8 cellular contexts compared by ENCODE assay signal in genomic region chr14:49893309-49894213, GRCh38. TPM values are rescaled to one million over a fixed set of nuclear protein-coding genes. Genes with fewer than 3 reads are reported as not detected.
DNase-seq lines count a peak whose midpoint lies in the region; ATAC-seq and TF ChIP-seq lines count a peak whose summit lies in the region.

No MANE protein-coding gene starts in this region.

- H3K36me3 Mint-ChIP-seq in CD14-positive monocyte: peaks cover 38% of the 10 kb centered on the region in 2 donors
- peaks cover 25 to 36% (median 28%) of the 10 kb centered on the region in 3 donors for H3K36me3 Mint-ChIP-seq in immature natural killer cell

- H3K4me3 Mint-ChIP-seq in CD14-positive monocyte: peak overlapping the region; percentile 93 to 97
- H3K4me3 Mint-ChIP-seq in immature natural killer cell: peak overlapping the region; percentile 93 to 100 (median 95)

- peak; percentile 59 for DNase-seq in CD14-positive monocyte (ENCODE audit: low spot score)
- peak; percentile 43 to 83 (median 78) for DNase-seq in T-helper 2 cell
- DNase-seq in astrocyte of the spinal cord (ENCODE audit: low read depth, low spot score): no peak
- DNase-seq in immature natural killer cell: peak; percentile 84 to 89 (median 88)
- peak; percentile 32 to 53 for DNase-seq in stimulated activated CD4-positive, alpha-beta T cell treated with anti-CD3 and anti-CD28 coated beads, Interleukin-1b, Interleukin-23, amount 100 ng/mL, for 1 hour (ENCODE audit: low read depth in 2 of 2)
- DNase-seq in G401 (ENCODE audit: low spot score): no peak

- H3K9me3 Mint-ChIP-seq in CD14-positive monocyte: no peaks in the 10 kb centered on the region
- H3K9me3 Mint-ChIP-seq in immature natural killer cell: no peaks in the 10 kb centered on the region

- H3K27ac Mint-ChIP-seq in CD14-positive monocyte (peak overlapping the region; percentile 95 to 100 (median 99)), immature natural killer cell (peak overlapping the region; percentile 99 to 100 (median 100))

- in situ Hi-C loops in astrocyte of the spinal cord (cut with HindIII; ENCODE audit: low sequenced_read_pairs): no loop called here
- in situ Hi-C loops in G401 (cut with HindIII; ENCODE audit: low sequenced_read_pairs): no loop called here

- intact Hi-C loops in CD14-positive monocyte (cut with micrococcal nuclease): loop anchor here (2.0 to 10.0 kb wide), 4 partner anchors 31 to 211 kb away; no protein-coding TSS in a partner anchor

- H3K4me1 Mint-ChIP-seq in CD14-positive monocyte: peaks cover 25% of the 10 kb centered on the region
- H3K4me1 Mint-ChIP-seq in immature natural killer cell: peaks cover 51 to 58% of the 10 kb centered on the region in 2 donors

- TF ChIP-seq CTCF in CD14-positive monocyte (IDR thresholded peaks at IDR 0.05) (no peak), astrocyte of the spinal cord (IDR thresholded peaks at IDR 0.05; ENCODE audit: low read depth, low read length) (no peak)

- peak; percentile 48 for ATAC-seq in GM19395 (IDR thresholded peaks at IDR 0.05; ENCODE audit: unreplicated experiment)
- peak; percentile 16 for ATAC-seq in HG03469 (IDR thresholded peaks at IDR 0.05; ENCODE audit: unreplicated experiment)

- peaks cover 0 to 8% (median 0%) of the 10 kb centered on the region in 3 donors for H3K27me3 Mint-ChIP-seq in CD14-positive monocyte (ENCODE audit: low read depth in 3 of 3)
- H3K27me3 Mint-ChIP-seq in immature natural killer cell (ENCODE audit: low read depth in 3 of 3): peaks cover 17 to 33% (median 19%) of the 10 kb centered on the region in 3 donors

- peak overlapping the region; percentile 90 for H3K4me3 ChIP-seq in astrocyte of the spinal cord (ENCODE audit: low read depth, low read length)

RNA-seq across cellular contexts. Expression of gene ARF6, which starts 0.7 kb away (rescaled TPM):
- polyA plus RNA-seq in CD14-positive monocyte: 100 to 1,000 TPM; 120 to 136 TPM
- polyA plus RNA-seq in immature natural killer cell: 100 to 1,000 TPM; 163 to 242 (median 169) TPM
- 40.2 and 48.0 TPM in 2 replicates for total RNA-seq in G401 (2014; rRNA removed; shearing (Covaris generic))

RNA-seq across cellular contexts. Expression of gene NEMF, which starts 41.0 kb away (rescaled TPM):
- polyA plus RNA-seq in CD14-positive monocyte (10 to 100 TPM; 18.3 to 27.6 TPM), immature natural killer cell (10 to 100 TPM; 28.7 to 54.4 (median 33.4) TPM)
- total RNA-seq in G401 (2014; rRNA removed; shearing (Covaris generic)): 31.1 and 61.2 TPM in 2 replicates

Comparison
In these comparisons a context has a peak if more than half of its experiments do, and no peak if none do; other contexts are left out.
1. DNase-seq: peak in CD14-positive monocyte (single experiment), T-helper 2 cell (5 of 5), immature natural killer cell (3 of 3) and stimulated activated CD4-positive, alpha-beta T cell treated with anti-CD3 and anti-CD28 coated beads, Interleukin-1b, Interleukin-23, amount 100 ng/mL, for 1 hour (2 of 2); none in astrocyte of the spinal cord (single experiment) and G401 (single experiment).